In genomic region chr7:136405931-136406777, GRCh38 we compare ENCODE assay signal across 8 cellular contexts.
DNase-seq lines count a peak whose midpoint lies in the region; ATAC-seq and TF ChIP-seq lines count a peak whose summit lies in the region.

No MANE protein-coding gene starts in this region.

- no peaks in the 10 kb centered on the region for H3K27me3 ChIP-seq in vagina

- H3K9me3 ChIP-seq in vagina = no peaks in the 10 kb centered on the region

- ATAC-seq in GM18499 (IDR thresholded peaks at IDR 0.05; ENCODE audit: insufficient read depth, unreplicated experiment) = peak; percentile 92
- peak; percentile 94 for ATAC-seq in HG02763 (IDR thresholded peaks at IDR 0.05; ENCODE audit: unreplicated experiment)
- ATAC-seq in esophagus mucosa = peak; percentile 53

- no peak overlapping the region for H3K27ac ChIP-seq in vagina

- no peak overlapping the region for H3K4me3 ChIP-seq in NB4 (ENCODE audit: low read depth, low read length)
- H3K4me3 ChIP-seq in vagina = no peak overlapping the region

- no peaks in the 10 kb centered on the region for H3K36me3 ChIP-seq in vagina

- no peaks in the 10 kb centered on the region for H3K4me1 ChIP-seq in vagina

- TF ChIP-seq CTCF in NB4 (IDR thresholded peaks at IDR 0.05; ENCODE audit: low read depth, low read length) = peak; percentile 78
- peak; percentile 6 to 49 (median 37) for TF ChIP-seq CTCF in vagina (IDR thresholded peaks at IDR 0.05)

- intact Hi-C loops in vagina (cut with DNase I) = no loop called here

- TF ChIP-seq POLR2A in NB4 (IDR thresholded peaks at IDR 0.05; ENCODE audit: extremely low read depth, insufficient read length) (no peak), vagina (IDR thresholded peaks at IDR 0.05) (no peak)

- DNase-seq in C1 segment of cervical spinal cord (lab: John Stamatoyannopoulos, UW) = peak in 9 of 14 donors; percentile 4 to 35 (median 11)
- peak; percentile 72 for DNase-seq in NB4 (ENCODE audit: low read depth)
- peak; percentile 70 for DNase-seq in SKM-1 treated with dmso at 0.1 percent for 144 hours (lab: John Stamatoyannopoulos, UW; ENCODE audit: unreplicated experiment)
- peak; percentile 29 for DNase-seq in mucosa of gallbladder (ENCODE audit: low spot score)
- DNase-seq in vagina (ENCODE audit: extremely low spot score in 2 of 2) = no peak

Comparison
In these comparisons a context has a peak if more than half of its experiments do, and no peak if none do; other contexts are left out.
1. DNase-seq: peak in C1 segment of cervical spinal cord (9 of 14), NB4 (single experiment), SKM-1 treated with dmso at 0.1 percent for 144 hours (single experiment) and mucosa of gallbladder (single experiment); none in vagina (0 of 2).
2. Peak in every context shown above with its lines, with median percentiles within 50 percentile points of each other: ATAC-seq.